ENCODE assay signal across 8 cellular contexts in the genomic region with DNA sequence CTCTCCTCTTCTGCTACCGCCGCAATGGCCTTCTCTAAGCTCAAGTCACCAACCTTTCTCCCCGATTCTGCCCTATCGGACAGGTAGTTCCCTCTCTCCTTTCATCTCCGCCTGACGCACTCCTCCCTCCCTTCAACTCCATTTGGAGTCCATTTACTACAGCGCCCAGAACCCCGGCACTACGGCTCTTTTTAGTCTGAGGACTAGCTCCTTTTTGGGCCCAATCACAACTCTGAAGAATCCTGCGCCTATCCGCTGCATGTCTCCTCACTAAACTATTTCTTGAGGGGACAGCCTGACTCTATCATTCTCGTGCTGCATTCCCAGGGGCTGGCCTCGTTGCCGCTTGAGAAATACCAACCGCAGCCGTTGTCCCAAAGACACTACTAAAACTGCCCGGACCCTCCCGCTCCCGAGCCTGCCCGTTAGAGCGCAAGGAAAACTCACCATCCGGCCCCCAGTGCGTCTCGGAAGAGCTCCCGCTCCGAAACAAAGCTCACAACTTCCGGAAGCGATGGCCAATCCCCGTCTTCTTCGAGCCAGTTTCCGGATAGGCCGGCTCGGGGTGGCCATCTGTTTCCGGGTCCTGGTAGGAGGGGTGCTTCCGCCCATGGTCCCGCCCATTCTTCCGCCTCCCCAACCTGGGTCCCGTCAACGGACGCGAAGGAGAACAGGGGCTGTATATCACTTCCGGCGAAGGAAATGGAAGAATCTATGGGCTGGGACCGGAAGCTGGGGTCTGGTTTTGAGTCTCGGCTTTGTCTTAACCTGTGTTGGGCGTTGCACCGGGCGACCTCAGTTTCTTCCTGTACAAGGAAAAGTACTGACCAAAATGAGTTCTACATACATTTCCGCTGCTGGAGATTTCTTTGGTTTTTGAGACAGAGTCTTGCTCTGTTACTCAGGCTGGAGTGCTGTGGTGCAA. TPM values are rescaled to one million over a fixed set of nuclear protein-coding genes. Genes with fewer than 3 reads are reported as not detected.
DNase-seq lines count a peak whose midpoint lies in the region; ATAC-seq, FAIRE-seq and TF ChIP-seq lines count a peak whose summit lies in the region.

A gene (minus strand): TSS at position 491 of the 925 bp plus-strand sequence. CDS start 2,776 bp downstream, outside the sequence.

- H3K27ac ChIP-seq in 22Rv1 (peak within 1 kb of the TSS; percentile 83), body of pancreas (peak within 1 kb of the TSS in 3 of 4 donors; percentile 49 to 68 (median 60)), iPS DF 6.9 (ENCODE audit: low read length) (no peak within 1 kb of the TSS)

- H3K9me3 ChIP-seq in body of pancreas: no peaks in the 10 kb centered on the region
- H3K9me3 ChIP-seq in iPS DF 6.9 (ENCODE audit: control insufficient read depth, insufficient read depth, low read length): no peaks in the 10 kb centered on the region

- WGBS in body of pancreas, 2 donors: 0 to 3% methylated on average over 36 to 49 of the region's 49 CpGs
- WGBS in iPS DF 6.9 (ENCODE audit: insufficient coverage, insufficient read length): no CpG with 5 or more reads among the region's 49 CpGs

- DNase-seq in NCI-H2107 treated with DMSO at 0.1 percent for 48 hours (lab: John Stamatoyannopoulos, UW; ENCODE audit: unreplicated experiment): peak; percentile 91
- peak; percentile 95 to 98 (median 97) for DNase-seq in body of pancreas
- DNase-seq in iPS DF 6.9 (ENCODE audit: low read depth, low spot score): peak; percentile 93
- peak; percentile 92 for DNase-seq in skeletal muscle cell (ENCODE audit: low read depth)

- H3K4me3 ChIP-seq in body of pancreas (peak within 1 kb of the TSS; percentile 62 to 65), iPS DF 6.9 (ENCODE audit: low read length) (peak within 1 kb of the TSS; percentile 60; the same call in 1 of the 2 replicates), skeletal muscle cell (ENCODE audit: low read depth, low read length) (peak within 1 kb of the TSS; percentile 83)

- peak in 2 of 3 donors; percentile 75 to 76 for TF ChIP-seq POLR2A in body of pancreas (IDR thresholded peaks at IDR 0.05)

- FAIRE-seq in TTC549 (lab: Jason Lieb, UNC): peak; percentile 92

- ATAC-seq in GM18520 (IDR thresholded peaks at IDR 0.05; ENCODE audit: unreplicated experiment) (peak; percentile 95), HG03064 (IDR thresholded peaks at IDR 0.05; ENCODE audit: low read depth, unreplicated experiment) (peak; percentile 98), body of pancreas (peak; percentile 100)

- TF ChIP-seq CTCF in 22Rv1 (IDR thresholded peaks at IDR 0.05) (no peak), body of pancreas (IDR thresholded peaks at IDR 0.05) (peak in 1 of 7 experiments; percentile 11)

- H3K36me3 ChIP-seq in body of pancreas (replicated peaks in 1 of 2; ENCODE audit: insufficient read depth in 1 of 2, low read depth in 2 of 2) (peaks cover 1 to 4% of the 10 kb centered on the region in 2 donors), iPS DF 6.9 (ENCODE audit: control insufficient read depth, insufficient read depth, low read length) (peaks cover 2% of the 10 kb centered on the region; the same call in 1 of the 2 replicates)

- H3K4me1 ChIP-seq in body of pancreas: peaks cover 17% of the 10 kb centered on the region
- no peaks in the 10 kb centered on the region for H3K4me1 ChIP-seq in iPS DF 6.9 (ENCODE audit: control insufficient read depth, insufficient read depth, low read length)

- no peaks in the 10 kb centered on the region for H3K27me3 ChIP-seq in body of pancreas
- H3K27me3 ChIP-seq in iPS DF 6.9 (ENCODE audit: control insufficient read depth, insufficient read depth, low read length): peaks cover 5% of the 10 kb centered on the region; the same call in 1 of the 2 replicates

- intact Hi-C loops in body of pancreas (cut with DNase I): no loop called here

RNA-seq across cellular contexts. Expression of the gene that starts here (rescaled TPM):
- 10 to 100 TPM; 12.5 to 14.5 TPM for total RNA-seq in body of pancreas
